ENCODE assay signal across 14 cellular contexts in the genomic region with DNA sequence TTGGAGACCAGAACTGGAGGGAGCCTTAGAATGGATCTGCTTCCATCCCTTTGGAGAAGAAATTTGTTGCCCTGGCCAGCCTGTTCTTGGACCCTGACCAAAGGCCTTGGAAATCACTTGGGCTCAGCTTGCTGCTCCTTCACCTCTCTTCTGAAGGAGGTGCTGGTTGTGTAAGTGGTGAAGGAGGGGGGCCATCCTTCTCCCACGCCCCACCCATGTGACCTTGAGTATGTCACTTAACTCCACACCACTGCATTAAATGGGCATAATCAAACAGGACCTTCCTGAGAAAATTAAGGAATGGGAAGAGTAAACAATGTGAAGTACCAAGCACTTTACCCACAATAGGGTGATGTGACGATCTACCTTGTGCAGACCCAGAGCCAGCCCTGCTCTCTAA.
DNase-seq lines count a peak whose midpoint lies in the region; ATAC-seq and TF ChIP-seq lines count a peak whose summit lies in the region.
"Had no signal": no experiment of that assay in that cellular context is flagged by ENCODE, and none has a peak within 500 bp of the region (broad histone marks: within the 10 kb centered on the region; RNA-seq: fewer than 3 reads in every experiment).

No MANE protein-coding gene starts in this region.

- no peak for TF ChIP-seq POLR2A in right lobe of liver (IDR thresholded peaks at IDR 0.05)

- H3K27me3 ChIP-seq in lung (ENCODE audit: control insufficient read depth, insufficient read depth) = no peaks in the 10 kb centered on the region
- H3K27me3 ChIP-seq in upper lobe of right lung = no peaks in the 10 kb centered on the region
- peaks cover 43% of the 10 kb centered on the region for H3K27me3 ChIP-seq in MM.1S (replicated peaks; ENCODE audit: insufficient read depth, low read length)
- no peaks in the 10 kb centered on the region for H3K27me3 ChIP-seq in right lobe of liver
- H3K27me3 ChIP-seq: BLaER1 had no signal

- peaks cover 0 to 2% of the 10 kb centered on the region in 2 donors for H3K4me1 ChIP-seq in lung (ENCODE audit: control insufficient read depth in 2 of 2, insufficient read depth in 2 of 2, low read length in 2 of 2)
- no peaks in the 10 kb centered on the region for H3K4me1 ChIP-seq in upper lobe of right lung
- no peaks in the 10 kb centered on the region for H3K4me1 ChIP-seq in MM.1S (ENCODE audit: low read length)
- H3K4me1 ChIP-seq in right lobe of liver = peaks cover 0 to 4% (median 0%) of the 10 kb centered on the region in 4 donors
- H3K4me1 ChIP-seq: HAP-1 had no signal

- ATAC-seq in lung (ENCODE audit: insufficient read depth, low FRiP score) (no peak), upper lobe of right lung (peak; percentile 87), right lobe of liver (no peak)
- ATAC-seq: HepG2 had no signal

- no peak overlapping the region for H3K4me2 ChIP-seq in MM.1S (ENCODE audit: low read depth, low read length)
- H3K4me2 ChIP-seq: BLaER1 had no signal

- H3K9ac ChIP-seq in MM.1S (ENCODE audit: low read length) = no peak overlapping the region
- H3K9ac ChIP-seq: BLaER1, GM23248 had no signal

- no peak for TF ChIP-seq CTCF in lung (IDR thresholded peaks at IDR 0.05; ENCODE audit: control extremely low read depth, extremely low read depth)
- TF ChIP-seq CTCF in upper lobe of right lung (IDR thresholded peaks at IDR 0.05) = no peak
- no peak for TF ChIP-seq CTCF in MM.1S (IDR thresholded peaks at IDR 0.05; ENCODE audit: low read length)
- no peak for TF ChIP-seq CTCF in right lobe of liver (IDR thresholded peaks at IDR 0.05)

- no peaks in the 10 kb centered on the region for H3K9me2 ChIP-seq in MM.1S (replicated peaks; ENCODE audit: insufficient read depth, low read length)

- DNase-seq in NCI-H2029 (lab: John Stamatoyannopoulos, UW) (peak; percentile 23), NCI-H2029 treated with DMSO at 0.1 percent for 48 hours (lab: John Stamatoyannopoulos, UW) (no peak), NCI-H510A treated with DMSO at 0.1 percent for 48 hours (lab: John Stamatoyannopoulos, UW) (peak; percentile 92), lung (ENCODE audit: low spot score) (peak; percentile 76), upper lobe of right lung (peak; percentile 72), DMS 273 (lab: John Stamatoyannopoulos, UW; ENCODE audit: unreplicated experiment) (no peak), MM.1S (no peak), right lobe of liver (no peak)
- DNase-seq: 8988T; CD4-positive, alpha-beta memory T cell; GM23248 had no signal

- WGBS in lung, 2 donors = 55 to 60% methylated on average over 2 of the region's 2 CpGs
- 49% methylated on average over 2 of the region's 2 CpGs for WGBS in right lobe of liver (ENCODE audit: insufficient coverage, low coverage, low lambda C conversion rate, missing lambda C conversion rate)

- H3F3A ChIP-seq in MM.1S (ENCODE audit: insufficient read depth, low read length) = no peaks in the 10 kb centered on the region

- H3K9me3 ChIP-seq in lung (ENCODE audit: control insufficient read depth in 2 of 2, insufficient read depth in 1 of 2, low read length in 1 of 2) (no peaks in the 10 kb centered on the region), upper lobe of right lung (no peaks in the 10 kb centered on the region), MM.1S (replicated peaks; ENCODE audit: insufficient read depth, low read length) (no peaks in the 10 kb centered on the region), right lobe of liver (no peaks in the 10 kb centered on the region)
- H3K9me3 ChIP-seq: HAP-1 had no signal

- H3K4me3 ChIP-seq in lung (no peak overlapping the region), upper lobe of right lung (no peak overlapping the region), MM.1S (ENCODE audit: low read length) (no peak overlapping the region), right lobe of liver (no peak overlapping the region)
- H3K4me3 ChIP-seq: BLaER1, GM23248, HAP-1 had no signal

- intact Hi-C loops in upper lobe of right lung (cut with DNase I) (no loop called here), right lobe of liver (cut with DNase I) (no loop called here)

- H3K36me3 ChIP-seq in lung (ENCODE audit: control insufficient read depth in 2 of 2, insufficient read depth in 2 of 2, low read length in 2 of 2) (no peaks in the 10 kb centered on the region), upper lobe of right lung (no peaks in the 10 kb centered on the region), MM.1S (replicated peaks; ENCODE audit: insufficient read depth, low read length) (no peaks in the 10 kb centered on the region), right lobe of liver (no peaks in the 10 kb centered on the region)
- H3K36me3 ChIP-seq: BLaER1, HAP-1 had no signal

- H4K20me1 ChIP-seq in MM.1S (ENCODE audit: insufficient read depth, low read length) = no peaks in the 10 kb centered on the region
- H4K20me1 ChIP-seq: BLaER1 had no signal

- no peaks in the 10 kb centered on the region for H3K79me2 ChIP-seq in MM.1S (ENCODE audit: low read length)

- H2AFZ ChIP-seq in MM.1S (ENCODE audit: low read length) = no peak overlapping the region
- H2AFZ ChIP-seq: GM23248 had no signal

- H3K27ac ChIP-seq in lung (ENCODE audit: low read depth in 1 of 2, low read length in 1 of 2) = no peak overlapping the region
- H3K27ac ChIP-seq in upper lobe of right lung = no peak overlapping the region
- H3K27ac ChIP-seq in MM.1S (ENCODE audit: low read length) = no peak overlapping the region
- H3K27ac ChIP-seq in right lobe of liver = no peak overlapping the region
- H3K27ac ChIP-seq: BLaER1, GM23248 had no signal

Comparison
In these comparisons a context has a peak if more than half of its experiments do, and no peak if none do; other contexts are left out.
1. DNase-seq: peak in NCI-H2029 (single experiment), NCI-H510A treated with DMSO at 0.1 percent for 48 hours (single experiment), lung (single experiment) and upper lobe of right lung (single experiment); none in NCI-H2029 treated with DMSO at 0.1 percent for 48 hours (single experiment), DMS 273 (single experiment), MM.1S (single experiment) and right lobe of liver (0 of 3).